20 cellular contexts compared by ENCODE assay signal in genomic region chr20:12605751-12606150, GRCh38.
DNase-seq lines count a peak whose midpoint lies in the region; TF ChIP-seq lines count a peak whose summit lies in the region.
"Had no signal": no experiment of that assay in that cellular context is flagged by ENCODE, and none has a peak within 500 bp of the region (broad histone marks: within the 10 kb centered on the region; RNA-seq: fewer than 3 reads in every experiment).

No MANE protein-coding gene starts in this region.

- TF ChIP-seq CTCF in hepatocyte (IDR thresholded peaks at IDR 0.05; ENCODE audit: poor library complexity) = no peak

- no peak overlapping the region for H3K4me3 Mint-ChIP-seq in activated T-helper 1 cell treated with anti-CD3 and anti-CD28 coated beads, Interleukin-12 subunit alpha, Interleukin-12 subunit beta, Interleukin-2, Interleukin-4 antibody, amounts not matched to agents 30 ng/mL and 10 ng/mL and 1 ng/mL, durations not matched to agents 14 hours and 24 hours and 36 hours
- H3K4me3 Mint-ChIP-seq: B cell, CD14-positive monocyte had no signal

- H3K9me2 ChIP-seq in hepatocyte (replicated peaks; ENCODE audit: insufficient read depth) = no peaks in the 10 kb centered on the region

- H3K4me2 ChIP-seq in hepatocyte = peak overlapping the region; percentile 10
- H3K4me2 ChIP-seq: A549, KMS-11 had no signal

- no peak overlapping the region for H3K4me3 ChIP-seq in hepatocyte
- H3K4me3 ChIP-seq: A549, SJSA1 had no signal

- H3K27me3 ChIP-seq in hepatocyte = no peaks in the 10 kb centered on the region
- H3K27me3 ChIP-seq: SJSA1 had no signal

- H3K9me3 ChIP-seq in hepatocyte (ENCODE audit: low read depth) = no peaks in the 10 kb centered on the region
- H3K9me3 ChIP-seq: A549, SJSA1 had no signal

- no peaks in the 10 kb centered on the region for H3K36me3 Mint-ChIP-seq in activated T-helper 1 cell treated with anti-CD3 and anti-CD28 coated beads, Interleukin-12 subunit alpha, Interleukin-12 subunit beta, Interleukin-2, Interleukin-4 antibody, amounts not matched to agents 30 ng/mL and 10 ng/mL and 1 ng/mL, durations not matched to agents 14 hours and 24 hours and 36 hours (ENCODE audit: low read depth)
- H3K36me3 Mint-ChIP-seq: CD14-positive monocyte had no signal

- H3K27me3 Mint-ChIP-seq in activated T-helper 1 cell treated with anti-CD3 and anti-CD28 coated beads, Interleukin-12 subunit alpha, Interleukin-12 subunit beta, Interleukin-2, Interleukin-4 antibody, amounts not matched to agents 30 ng/mL and 10 ng/mL and 1 ng/mL, durations not matched to agents 14 hours and 24 hours and 36 hours (ENCODE audit: insufficient read depth) = no peaks in the 10 kb centered on the region
- H3K27me3 Mint-ChIP-seq: B cell had no signal

- peaks cover 4% of the 10 kb centered on the region for H3K9me3 Mint-ChIP-seq in activated T-helper 1 cell treated with anti-CD3 and anti-CD28 coated beads, Interleukin-12 subunit alpha, Interleukin-12 subunit beta, Interleukin-2, Interleukin-4 antibody, amounts not matched to agents 30 ng/mL and 10 ng/mL and 1 ng/mL, durations not matched to agents 14 hours and 24 hours and 36 hours

- no peaks in the 10 kb centered on the region for H3K4me1 ChIP-seq in hepatocyte (ENCODE audit: insufficient read depth)
- H3K4me1 ChIP-seq: A549, SJSA1 had no signal

- H3K36me3 ChIP-seq in hepatocyte (replicated peaks; ENCODE audit: insufficient read depth, low read depth) = no peaks in the 10 kb centered on the region
- H3K36me3 ChIP-seq: SJSA1 had no signal

- no peaks in the 10 kb centered on the region for H3K79me2 ChIP-seq in hepatocyte

- H3K4me1 Mint-ChIP-seq in activated T-helper 1 cell treated with anti-CD3 and anti-CD28 coated beads, Interleukin-12 subunit alpha, Interleukin-12 subunit beta, Interleukin-2, Interleukin-4 antibody, amounts not matched to agents 30 ng/mL and 10 ng/mL and 1 ng/mL, durations not matched to agents 14 hours and 24 hours and 36 hours (ENCODE audit: low read depth) = no peaks in the 10 kb centered on the region
- H3K4me1 Mint-ChIP-seq: B cell, CD14-positive monocyte had no signal

- no peak overlapping the region for H3K27ac ChIP-seq in hepatocyte
- H3K27ac ChIP-seq: A549, KMS-11, SJSA1 had no signal

- H4K20me1 ChIP-seq in hepatocyte (ENCODE audit: insufficient read depth, poor library complexity, severe bottlenecking) = no peaks in the 10 kb centered on the region

- DNase-seq in DMS79 treated with DMSO at 0.1 percent for 48 hours (lab: John Stamatoyannopoulos, UW) = peak; percentile 70
- peak; percentile 32 for DNase-seq in NCI-H1436 (lab: John Stamatoyannopoulos, UW)
- DNase-seq in NCI-H2227 (lab: John Stamatoyannopoulos, UW; ENCODE audit: unreplicated experiment) = peak; percentile 14
- DNase-seq in hepatocyte (ENCODE audit: low spot score) = no peak
- DNase-seq in activated T-helper 1 cell treated with anti-CD3 and anti-CD28 coated beads, Interleukin-12 subunit alpha, Interleukin-12 subunit beta, Interleukin-2, Interleukin-4 antibody, amounts not matched to agents 30 ng/mL and 10 ng/mL and 1 ng/mL, durations not matched to agents 14 hours and 24 hours and 36 hours (ENCODE audit: low spot score) = no peak
- no peak for DNase-seq in NCI-H2107 (lab: John Stamatoyannopoulos, UW)
- DNase-seq in GM03348 (ENCODE audit: low spot score) = no peak
- DNase-seq: EL, GF-D8, IMR-90, NCI-H2081 treated with DMSO at 0.1 percent for 48 hours, NCI-H446, NCI-H774, OCI-M1, T-helper 1 cell had no signal

- intact Hi-C loops in activated T-helper 1 cell treated with anti-CD3 and anti-CD28 coated beads, Interleukin-12 subunit alpha, Interleukin-12 subunit beta, Interleukin-2, Interleukin-4 antibody, amounts not matched to agents 30 ng/mL and 10 ng/mL and 1 ng/mL, durations not matched to agents 14 hours and 24 hours and 36 hours (cut with micrococcal nuclease) = no loop called here

- H2AFZ ChIP-seq in hepatocyte = no peak overlapping the region

- no peak overlapping the region for H3K27ac Mint-ChIP-seq in activated T-helper 1 cell treated with anti-CD3 and anti-CD28 coated beads, Interleukin-12 subunit alpha, Interleukin-12 subunit beta, Interleukin-2, Interleukin-4 antibody, amounts not matched to agents 30 ng/mL and 10 ng/mL and 1 ng/mL, durations not matched to agents 14 hours and 24 hours and 36 hours
- H3K27ac Mint-ChIP-seq: B cell, CD14-positive monocyte had no signal

- WGBS in hepatocyte (ENCODE audit: low lambda C conversion rate, missing lambda C conversion rate) = 86% methylated on average over 2 of the region's 2 CpGs

Comparison
In these comparisons a context has a peak if more than half of its experiments do, and no peak if none do; other contexts are left out.
1. DNase-seq: peak in DMS79 treated with DMSO at 0.1 percent for 48 hours (single experiment), NCI-H1436 (single experiment) and NCI-H2227 (single experiment); none in hepatocyte (single experiment), activated T-helper 1 cell treated with anti-CD3 and anti-CD28 coated beads, Interleukin-12 subunit alpha, Interleukin-12 subunit beta, Interleukin-2, Interleukin-4 antibody, amounts not matched to agents 30 ng/mL and 10 ng/mL and 1 ng/mL, durations not matched to agents 14 hours and 24 hours and 36 hours (single experiment), NCI-H2107 (single experiment) and GM03348 (single experiment).